In genomic region chr16:53837421-53837820, GRCh38 we compare ENCODE assay signal across 21 cellular contexts.
DNase-seq lines count a peak whose midpoint lies in the region; ATAC-seq, FAIRE-seq and TF ChIP-seq lines count a peak whose summit lies in the region.
"Had no signal": no experiment of that assay in that cellular context is flagged by ENCODE, and none has a peak within 500 bp of the region (broad histone marks: within the 10 kb centered on the region; RNA-seq: fewer than 3 reads in every experiment).

No MANE protein-coding gene starts in this region.

- H3K36me3 ChIP-seq in parathyroid adenoma (ENCODE audit: control insufficient read depth, insufficient read depth, low read length) (no peaks in the 10 kb centered on the region), esophagus muscularis mucosa (peaks cover 0 to 9% (median 2%) of the 10 kb centered on the region in 4 donors), gastroesophageal sphincter (peaks cover 0 to 7% of the 10 kb centered on the region in 2 donors)

- CTCF ChIA-PET in A549 (lab: Yijun Ruan, JAX): interaction anchor here (1.0 kb wide), 1 partner anchor 445 kb away, joined by 3 read pairs; no protein-coding TSS in a partner anchor

- POLR2A ChIA-PET in A549 (lab: Yijun Ruan, JAX): no interaction called here

- no peaks in the 10 kb centered on the region for H3K79me2 ChIP-seq in parathyroid adenoma

- TF ChIP-seq CTCF in A549 (IDR thresholded peaks at IDR 0.05) (no peak), fibroblast of the aortic adventitia (IDR thresholded peaks at IDR 0.05; ENCODE audit: insufficient read depth, low read length) (no peak), parathyroid adenoma (IDR thresholded peaks at IDR 0.05) (no peak), esophagus muscularis mucosa (IDR thresholded peaks at IDR 0.05) (no peak), gastroesophageal sphincter (IDR thresholded peaks at IDR 0.05) (no peak)

- H3K27me3 ChIP-seq in parathyroid adenoma (ENCODE audit: control insufficient read depth, insufficient read depth, low read length): no peaks in the 10 kb centered on the region
- H3K27me3 ChIP-seq in esophagus muscularis mucosa: no peaks in the 10 kb centered on the region
- no peaks in the 10 kb centered on the region for H3K27me3 ChIP-seq in gastroesophageal sphincter
- H3K27me3 ChIP-seq: BLaER1 had no signal

- ATAC-seq in A549 (no peak), gastroesophageal sphincter (no peak), GM18498 (IDR thresholded peaks at IDR 0.05; ENCODE audit: unreplicated experiment) (no peak)
- ATAC-seq: HCT116 had no signal

- no peak overlapping the region for H2AFZ ChIP-seq in parathyroid adenoma

- DNase-seq in A549 (ENCODE audit: low read depth in 1 of 2, low spot score in 1 of 2) (no peak), caudate nucleus (lab: John Stamatoyannopoulos, UW) (no peak), fibroblast of the aortic adventitia (ENCODE audit: low read depth) (peak; percentile 51), esophagus muscularis mucosa (ENCODE audit: extremely low spot score) (no peak)
- DNase-seq: CD4-positive, alpha-beta memory T cell; DMS153; GF-D8; GOT3; NCI-H1417; NCI-H187; NCI-H226; NCI-H524; NCI-H82; SHP77 treated with DMSO at 0.1 percent for 48 hours had no signal

- H3K4me1 ChIP-seq in A549: no peaks in the 10 kb centered on the region
- peaks cover 3% of the 10 kb centered on the region for H3K4me1 ChIP-seq in parathyroid adenoma
- H3K4me1 ChIP-seq in esophagus muscularis mucosa: peaks cover 0 to 15% (median 7%) of the 10 kb centered on the region in 4 donors
- H3K4me1 ChIP-seq in gastroesophageal sphincter: peaks cover 0 to 13% (median 0%) of the 10 kb centered on the region in 3 donors

- H3K4me3 ChIP-seq in A549 (no peak overlapping the region), fibroblast of the aortic adventitia (ENCODE audit: low read depth, low read length) (no peak overlapping the region), parathyroid adenoma (ENCODE audit: low read depth, low read length) (peak overlapping the region; percentile 0), esophagus muscularis mucosa (no peak overlapping the region), gastroesophageal sphincter (no peak overlapping the region)
- H3K4me3 ChIP-seq: BLaER1 had no signal

- no peak for TF ChIP-seq EP300 in A549 (IDR thresholded peaks at IDR 0.05)
- no peak for TF ChIP-seq EP300 in esophagus muscularis mucosa (IDR thresholded peaks at IDR 0.05)
- no peak for TF ChIP-seq EP300 in gastroesophageal sphincter (IDR thresholded peaks at IDR 0.05)

- no peak for FAIRE-seq in A549 (lab: Jason Lieb, UNC)
- FAIRE-seq: GM12891, GM18507 had no signal

- TF ChIP-seq POLR2A in A549 (IDR thresholded peaks at IDR 0.05; ENCODE audit: low read length) (no peak), esophagus muscularis mucosa (IDR thresholded peaks at IDR 0.05; ENCODE audit: low read depth) (no peak), gastroesophageal sphincter (IDR thresholded peaks at IDR 0.05) (no peak)

- TF ChIP-seq RAD21 in A549 (conservative IDR thresholded peaks at IDR 0.05 in 1 of 2, IDR thresholded peaks at IDR 0.05 in 1 of 2): no peak

- 91% methylated on average over 7 of the region's 7 CpGs for WGBS in A549 (ENCODE audit: missing lambda C conversion rate)
- WGBS in esophagus muscularis mucosa: 80% methylated on average over 7 of the region's 7 CpGs
- 75 to 85% methylated on average over 7 of the region's 7 CpGs for WGBS in gastroesophageal sphincter (ENCODE audit: low coverage in 1 of 2), 2 donors

- no peak overlapping the region for H3K9ac ChIP-seq in parathyroid adenoma
- H3K9ac ChIP-seq: BLaER1 had no signal

- H3K27ac ChIP-seq in A549: no peak overlapping the region
- peak overlapping the region; percentile 61 for H3K27ac ChIP-seq in caudate nucleus (ENCODE audit: low read depth, low read length)
- H3K27ac ChIP-seq in parathyroid adenoma: no peak overlapping the region
- no peak overlapping the region for H3K27ac ChIP-seq in esophagus muscularis mucosa (replicated peaks in 1 of 4)
- no peak overlapping the region for H3K27ac ChIP-seq in gastroesophageal sphincter
- H3K27ac ChIP-seq: BLaER1 had no signal

- H3K9me3 ChIP-seq in A549: no peaks in the 10 kb centered on the region
- H3K9me3 ChIP-seq in parathyroid adenoma (ENCODE audit: control insufficient read depth, low read length): no peaks in the 10 kb centered on the region
- no peaks in the 10 kb centered on the region for H3K9me3 ChIP-seq in esophagus muscularis mucosa
- no peaks in the 10 kb centered on the region for H3K9me3 ChIP-seq in gastroesophageal sphincter

- no peak overlapping the region for H3K4me2 ChIP-seq in A549
- no peak overlapping the region for H3K4me2 ChIP-seq in parathyroid adenoma (ENCODE audit: low read length)
- H3K4me2 ChIP-seq: BLaER1 had no signal

- intact Hi-C loops in esophagus muscularis mucosa (cut with DNase I): no loop called here

TF ChIP-seq in A549, 52 proteins besides CTCF, POLR2A, EP300 and RAD21:
- TF ChIP-seq HOXB13 (CRISPR knock-in tag; IDR thresholded peaks at IDR 0.05; ENCODE audit: low read depth) (no peak), MAFK (IDR thresholded peaks at IDR 0.05; ENCODE audit: partially characterized antibody) (peak; percentile 51)
